ENCODE assay signal across 21 cellular contexts in genomic region chr16:87486282-87486681, GRCh38. TPM values are rescaled to one million over a fixed set of nuclear protein-coding genes. Genes with fewer than 3 reads are reported as not detected.
DNase-seq lines count a peak whose midpoint lies in the region; ATAC-seq and TF ChIP-seq lines count a peak whose summit lies in the region.
"Had no signal": no experiment of that assay in that cellular context is flagged by ENCODE, and none has a peak within 500 bp of the region (broad histone marks: within the 10 kb centered on the region; RNA-seq: fewer than 3 reads in every experiment).

No MANE protein-coding gene starts in this region.

- H3K9me3 Mint-ChIP-seq in activated CD8-positive, alpha-beta memory T cell treated with anti-CD3 and anti-CD28 coated beads, Interleukin-2, amount 10 ng/mL, durations not matched to agents 7 days and 5 days (ENCODE audit: low read depth), result no peaks in the 10 kb centered on the region
- H3K9me3 Mint-ChIP-seq: activated B cell treated with CpG ODN at 0.5 μM for 24 hours; effector memory CD8-positive, alpha-beta T cell had no signal

- no peaks in the 10 kb centered on the region for H3K9me3 ChIP-seq in adrenal gland (replicated peaks in 1 of 3)
- no peaks in the 10 kb centered on the region for H3K9me3 ChIP-seq in right lobe of liver
- no peaks in the 10 kb centered on the region for H3K9me3 ChIP-seq in thyroid gland
- H3K9me3 ChIP-seq in prostate gland, result no peaks in the 10 kb centered on the region
- H3K9me3 ChIP-seq: ovary had no signal

- DNase-seq in left ventricle myocardium superior (no peak), cardiac septum (ENCODE audit: low spot score) (no peak), adrenal gland (no peak), right lobe of liver (no peak), thyroid gland (no peak), prostate gland (ENCODE audit: low spot score) (no peak), H7 (no peak)
- no peak for DNase-seq in activated CD8-positive, alpha-beta memory T cell treated with anti-CD3 and anti-CD28 coated beads, Interleukin-2, amount 10 ng/mL, durations not matched to agents 7 days and 5 days
- DNase-seq: activated B cell treated with CpG ODN at 0.5 μM for 24 hours; amniotic stem cell; cerebellar nuclear complex; effector memory CD8-positive, alpha-beta T cell; GF-D8; NCI-H2029; NCI-H510A; ovary; SIG-M5; stimulated activated CD4-positive, alpha-beta T cell treated with anti-CD3 and anti-CD28 coated beads, Interleukin-4, amount 100 ng/mL, for 4 hours; stimulated activated CD8-positive, alpha-beta memory T cell treated with anti-CD3 and anti-CD28 coated beads, Interleukin-4, amount 100 ng/mL, for 48 hours had no signal

- TF ChIP-seq POLR2A in adrenal gland (IDR thresholded peaks at IDR 0.05), result no peak
- TF ChIP-seq POLR2A in right lobe of liver (IDR thresholded peaks at IDR 0.05), result no peak
- no peak for TF ChIP-seq POLR2A in thyroid gland (IDR thresholded peaks at IDR 0.05)
- no peak for TF ChIP-seq POLR2A in prostate gland (IDR thresholded peaks at IDR 0.05)

- no peak for TF ChIP-seq CTCF in adrenal gland (IDR thresholded peaks at IDR 0.05)
- no peak for TF ChIP-seq CTCF in right lobe of liver (IDR thresholded peaks at IDR 0.05)
- no peak for TF ChIP-seq CTCF in thyroid gland (IDR thresholded peaks at IDR 0.05)
- TF ChIP-seq CTCF in prostate gland (IDR thresholded peaks at IDR 0.05), result no peak

- H3K27me3 ChIP-seq in adrenal gland (no peaks in the 10 kb centered on the region), right lobe of liver (no peaks in the 10 kb centered on the region), thyroid gland (no peaks in the 10 kb centered on the region), prostate gland (replicated peaks; ENCODE audit: insufficient read depth) (no peaks in the 10 kb centered on the region), H7 (ENCODE audit: control insufficient read depth, insufficient read depth, low read length) (no peaks in the 10 kb centered on the region; the same call in 1 of the 2 replicates)
- H3K27me3 ChIP-seq: ovary had no signal

- H3K27ac ChIP-seq in adrenal gland (peak overlapping the region in 3 of 5 donors; percentile 69 to 84 (median 78)), right lobe of liver (peak overlapping the region in 2 of 3 donors; percentile 23 to 62), thyroid gland (peak overlapping the region in 2 of 3 donors; percentile 39 to 66), prostate gland (no peak overlapping the region)
- H3K27ac ChIP-seq: ovary had no signal

- H3K4me1 ChIP-seq in adrenal gland (replicated peaks in 1 of 2) (peaks cover 44 to 71% of the 10 kb centered on the region in 2 donors), right lobe of liver (peaks cover 0 to 73% (median 26%) of the 10 kb centered on the region in 4 donors), thyroid gland (peaks cover 80 to 85% of the 10 kb centered on the region in 2 donors), prostate gland (replicated peaks) (peaks cover 12% of the 10 kb centered on the region)

- CTCF ChIA-PET in activated CD8-positive, alpha-beta memory T cell treated with anti-CD3 and anti-CD28 coated beads, Interleukin-2, amount 10 ng/mL, durations not matched to agents 7 days and 5 days (lab: Charles Lee), result no interaction called here

- H3K27me3 Mint-ChIP-seq in activated CD8-positive, alpha-beta memory T cell treated with anti-CD3 and anti-CD28 coated beads, Interleukin-2, amount 10 ng/mL, durations not matched to agents 7 days and 5 days, result peaks cover 57% of the 10 kb centered on the region
- H3K27me3 Mint-ChIP-seq: effector memory CD8-positive, alpha-beta T cell had no signal

- WGBS in adrenal gland, 4 donors, result 74 to 86% (median 80%) methylated on average over 8 of the region's 8 CpGs
- 62% methylated on average over 8 of the region's 8 CpGs for WGBS in right lobe of liver (ENCODE audit: insufficient coverage, low coverage, low lambda C conversion rate, missing lambda C conversion rate)
- 75 to 81% methylated on average over 8 of the region's 8 CpGs for WGBS in thyroid gland, 2 donors
- 80% methylated on average over 8 of the region's 8 CpGs for WGBS in prostate gland

- H3K4me3 Mint-ChIP-seq in activated CD8-positive, alpha-beta memory T cell treated with anti-CD3 and anti-CD28 coated beads, Interleukin-2, amount 10 ng/mL, durations not matched to agents 7 days and 5 days, result no peak overlapping the region
- H3K4me3 Mint-ChIP-seq: activated B cell treated with CpG ODN at 0.5 μM for 24 hours, B cell had no signal

- peak; percentile 24 for ATAC-seq in left ventricle myocardium superior
- ATAC-seq in right lobe of liver, result no peak
- ATAC-seq in activated CD8-positive, alpha-beta memory T cell treated with anti-CD3 and anti-CD28 coated beads, Interleukin-2, amount 10 ng/mL, durations not matched to agents 7 days and 5 days, result no peak

- H3K36me3 ChIP-seq in adrenal gland (replicated peaks in 1 of 2) (no peaks in the 10 kb centered on the region), right lobe of liver (no peaks in the 10 kb centered on the region), thyroid gland (no peaks in the 10 kb centered on the region), prostate gland (no peaks in the 10 kb centered on the region), H7 (replicated peaks; ENCODE audit: control insufficient read depth, insufficient read depth, low read length) (no peaks in the 10 kb centered on the region; the same call in 1 of the 2 replicates)
- H3K36me3 ChIP-seq: ovary had no signal

- peaks cover 26% of the 10 kb centered on the region for H3K4me1 Mint-ChIP-seq in activated CD8-positive, alpha-beta memory T cell treated with anti-CD3 and anti-CD28 coated beads, Interleukin-2, amount 10 ng/mL, durations not matched to agents 7 days and 5 days

- intact Hi-C loops in left ventricle myocardium superior (cut with micrococcal nuclease) (no loop called here), cardiac septum (cut with DNase I) (no loop called here), adrenal gland (cut with DNase I) (no loop called here), right lobe of liver (cut with DNase I) (no loop called here), thyroid gland (cut with DNase I) (no loop called here), prostate gland (cut with DNase I) (no loop called here)

- no peaks in the 10 kb centered on the region for H3K36me3 Mint-ChIP-seq in activated CD8-positive, alpha-beta memory T cell treated with anti-CD3 and anti-CD28 coated beads, Interleukin-2, amount 10 ng/mL, durations not matched to agents 7 days and 5 days

- no peak overlapping the region for H3K27ac Mint-ChIP-seq in activated CD8-positive, alpha-beta memory T cell treated with anti-CD3 and anti-CD28 coated beads, Interleukin-2, amount 10 ng/mL, durations not matched to agents 7 days and 5 days
- H3K27ac Mint-ChIP-seq: activated B cell treated with CpG ODN at 0.5 μM for 24 hours, B cell had no signal

- H3K4me3 ChIP-seq in adrenal gland (no peak overlapping the region), right lobe of liver (no peak overlapping the region), thyroid gland (replicated peaks in 1 of 3) (no peak overlapping the region), prostate gland (no peak overlapping the region), H7 (ENCODE audit: insufficient read depth, low read depth, low read length) (no peak overlapping the region)
- H3K4me3 ChIP-seq: ovary, smooth muscle cell had no signal

RNA-seq across cellular contexts. Expression of gene ZCCHC14, which starts 6.5 kb away (rescaled TPM):
- total RNA-seq in left ventricle myocardium superior (16.7 TPM), cardiac septum (20.5 TPM), adrenal gland (10 to 100 TPM; 17.9 to 49.8 (median 35.2) TPM), right lobe of liver (10 to 100 TPM; 12.6 to 26.5 (median 17.7) TPM), thyroid gland (10 to 100 TPM; 23.0 to 70.0 (median 27.6) TPM), prostate gland (10 to 100 TPM; 14.9 to 55.7 TPM)
- polyA plus RNA-seq in adrenal gland, result 10 to 100 TPM; 10.6 to 26.3 (median 20.2) TPM
- 12.2 and 13.3 TPM in 2 replicates for total RNA-seq in H7 (2014; rRNA removed; shearing (Covaris generic))
- 1 to 10 TPM in 1 of 2 experiments, under 1 TPM in 1; 0.63 to 1.5 TPM for total RNA-seq in activated CD8-positive, alpha-beta memory T cell treated with anti-CD3 and anti-CD28 coated beads, Interleukin-2, amount 10 ng/mL, durations not matched to agents 7 days and 5 days

Comparison
In these comparisons a context has a peak if more than half of its experiments do, and no peak if none do; other contexts are left out.
1. H3K27ac ChIP-seq: peak in adrenal gland (3 of 5), right lobe of liver (2 of 3) and thyroid gland (2 of 3); none in prostate gland (0 of 2).